2 cellular contexts compared by ENCODE assay signal in the genomic region with DNA sequence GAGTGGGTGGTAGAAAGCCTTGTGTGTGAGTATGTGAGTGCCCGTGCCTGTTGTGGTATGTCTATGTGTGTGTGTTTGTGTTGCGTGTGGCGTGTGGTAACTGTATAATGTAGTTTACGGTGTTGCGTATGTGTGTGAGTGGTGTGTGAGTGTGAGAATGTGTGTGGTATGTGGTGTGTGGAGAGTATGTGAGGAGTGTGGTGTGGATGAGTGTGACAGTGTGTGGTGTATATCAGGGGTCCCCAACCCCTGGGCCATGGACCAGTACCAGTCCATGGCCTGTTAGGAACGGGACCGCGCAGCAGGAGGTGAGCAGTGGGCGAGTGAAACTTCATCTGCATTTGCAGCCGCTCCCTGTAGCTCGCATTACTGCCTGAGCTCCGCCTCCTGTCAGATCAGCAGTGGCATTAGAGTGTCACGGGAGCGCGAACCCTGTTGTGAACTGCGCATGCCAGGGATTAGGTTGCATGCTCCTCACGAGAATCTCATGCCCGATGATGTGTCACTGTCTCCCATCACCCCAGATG.
TF ChIP-seq lines count a peak whose summit lies in the region.

No MANE protein-coding gene starts in this region.

TF ChIP-seq in WTC11, 78 proteins besides CTCF, POLR2A, EP300 and RAD21 (continued from another document):
- TF ChIP-seq NFE2L1 (CRISPR knock-in tag; IDR thresholded peaks at IDR 0.05) (no peak), HMGXB4 (CRISPR knock-in tag; IDR thresholded peaks at IDR 0.05) (no peak), ZNF121 (CRISPR knock-in tag; IDR thresholded peaks at IDR 0.05) (peak; percentile 20; the same call in 1 of the 2 replicates)
- TF ChIP-seq, protein P1, sequence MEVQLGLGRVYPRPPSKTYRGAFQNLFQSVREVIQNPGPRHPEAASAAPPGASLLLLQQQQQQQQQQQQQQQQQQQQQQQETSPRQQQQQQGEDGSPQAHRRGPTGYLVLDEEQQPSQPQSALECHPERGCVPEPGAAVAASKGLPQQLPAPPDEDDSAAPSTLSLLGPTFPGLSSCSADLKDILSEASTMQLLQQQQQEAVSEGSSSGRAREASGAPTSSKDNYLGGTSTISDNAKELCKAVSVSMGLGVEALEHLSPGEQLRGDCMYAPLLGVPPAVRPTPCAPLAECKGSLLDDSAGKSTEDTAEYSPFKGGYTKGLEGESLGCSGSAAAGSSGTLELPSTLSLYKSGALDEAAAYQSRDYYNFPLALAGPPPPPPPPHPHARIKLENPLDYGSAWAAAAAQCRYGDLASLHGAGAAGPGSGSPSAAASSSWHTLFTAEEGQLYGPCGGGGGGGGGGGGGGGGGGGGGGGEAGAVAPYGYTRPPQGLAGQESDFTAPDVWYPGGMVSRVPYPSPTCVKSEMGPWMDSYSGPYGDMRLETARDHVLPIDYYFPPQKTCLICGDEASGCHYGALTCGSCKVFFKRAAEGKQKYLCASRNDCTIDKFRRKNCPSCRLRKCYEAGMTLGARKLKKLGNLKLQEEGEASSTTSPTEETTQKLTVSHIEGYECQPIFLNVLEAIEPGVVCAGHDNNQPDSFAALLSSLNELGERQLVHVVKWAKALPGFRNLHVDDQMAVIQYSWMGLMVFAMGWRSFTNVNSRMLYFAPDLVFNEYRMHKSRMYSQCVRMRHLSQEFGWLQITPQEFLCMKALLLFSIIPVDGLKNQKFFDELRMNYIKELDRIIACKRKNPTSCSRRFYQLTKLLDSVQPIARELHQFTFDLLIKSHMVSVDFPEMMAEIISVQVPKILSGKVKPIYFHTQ (CRISPR knock-in tag; IDR thresholded peaks at IDR 0.05): no peak

TF ChIP-seq in SK-N-SH, 30 proteins besides CTCF, POLR2A, EP300 and RAD21 (continued from another document):
- no peak for TF ChIP-seq SMC3 (IDR thresholded peaks at IDR 0.05; ENCODE audit: low read depth, low read length)
- no peak for TF ChIP-seq USF1 (IDR thresholded peaks at IDR 0.05; ENCODE audit: borderline replicate concordance, low read depth)
- TF ChIP-seq NRF1 (IDR thresholded peaks at IDR 0.05; ENCODE audit: low read depth, low read length): no peak
- TF ChIP-seq EZH2phosphoT487 (IDR thresholded peaks at IDR 0.05; ENCODE audit: borderline replicate concordance, low read depth): no peak
- TF ChIP-seq JUND (IDR thresholded peaks at IDR 0.05): no peak
- no peak for TF ChIP-seq REST (IDR thresholded peaks at IDR 0.05; ENCODE audit: low read depth, low read length)
- TF ChIP-seq, protein P2, sequence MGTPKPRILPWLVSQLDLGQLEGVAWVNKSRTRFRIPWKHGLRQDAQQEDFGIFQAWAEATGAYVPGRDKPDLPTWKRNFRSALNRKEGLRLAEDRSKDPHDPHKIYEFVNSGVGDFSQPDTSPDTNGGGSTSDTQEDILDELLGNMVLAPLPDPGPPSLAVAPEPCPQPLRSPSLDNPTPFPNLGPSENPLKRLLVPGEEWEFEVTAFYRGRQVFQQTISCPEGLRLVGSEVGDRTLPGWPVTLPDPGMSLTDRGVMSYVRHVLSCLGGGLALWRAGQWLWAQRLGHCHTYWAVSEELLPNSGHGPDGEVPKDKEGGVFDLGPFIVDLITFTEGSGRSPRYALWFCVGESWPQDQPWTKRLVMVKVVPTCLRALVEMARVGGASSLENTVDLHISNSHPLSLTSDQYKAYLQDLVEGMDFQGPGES (IDR thresholded peaks at IDR 0.05; ENCODE audit: low read depth, low read length): no peak
- no peak for TF ChIP-seq SIN3A (IDR thresholded peaks at IDR 0.05; ENCODE audit: borderline replicate concordance, low read depth, low read length)
- TF ChIP-seq GATA2 (CRISPR knock-in tag; IDR thresholded peaks at IDR 0.05): no peak
- TF ChIP-seq FOSL2 (IDR thresholded peaks at IDR 0.05; ENCODE audit: borderline replicate concordance, low read depth): no peak
TF ChIP-seq in SK-N-SH: peak in this region for 0.
